In genomic region chr11:47766363-47767227, GRCh38 we compare ENCODE assay signal across 8 cellular contexts. TPM values are rescaled to one million over a fixed set of nuclear protein-coding genes. Genes with fewer than 3 reads are reported as not detected.
DNase-seq lines count a peak whose midpoint lies in the region; ATAC-seq and TF ChIP-seq lines count a peak whose summit lies in the region.

No MANE protein-coding gene starts in this region.

- POLR2A ChIA-PET in naive thymus-derived CD8-positive, alpha-beta T cell (lab: Charles Lee), result interaction anchor here (0.6 to 3.6 kb wide), 18 partner anchors 11 to 1066 kb away, joined by 3 to 37 read pairs (median 4); partner anchors contain the start of genes AGBL2, ARHGAP1, CELF1 and NUP160

- peaks cover 36% of the 10 kb centered on the region for H3K36me3 ChIP-seq in OCI-LY1 (ENCODE audit: insufficient read depth, low read length)

- ATAC-seq in GM18867 (IDR thresholded peaks at IDR 0.05; ENCODE audit: unreplicated experiment), result peak; percentile 36
- peak; percentile 30 for ATAC-seq in HG03108 (IDR thresholded peaks at IDR 0.05; ENCODE audit: unreplicated experiment)
- peak; percentile 55 for ATAC-seq in activated T-cell treated with anti-CD3 and anti-CD28 coated beads, Interleukin-2, amount 50 U/mL, for 72 hours (replicated peaks in 1 of 2)
- peak; percentile 40 to 42 for ATAC-seq in naive thymus-derived CD8-positive, alpha-beta T cell
- peak; percentile 66 for ATAC-seq in stimulated activated memory B cell treated with anti-CD40 and anti-IgM and Interleukin-4, amounts not matched to agents 10 μg/mL and 1 μg/mL and 100 μg/mL, for 72 hours

- H3K79me2 ChIP-seq in OCI-LY1 (ENCODE audit: insufficient read depth, low read length), result peaks cover 29% of the 10 kb centered on the region

- no peaks in the 10 kb centered on the region for H3K9me3 Mint-ChIP-seq in activated T-cell treated with anti-CD3 and anti-CD28 coated beads, Interleukin-2, amount 50 U/mL, for 72 hours
- H3K9me3 Mint-ChIP-seq in naive thymus-derived CD8-positive, alpha-beta T cell, result no peaks in the 10 kb centered on the region
- no peaks in the 10 kb centered on the region for H3K9me3 Mint-ChIP-seq in stimulated activated memory B cell treated with anti-CD40 and anti-IgM and Interleukin-4, amounts not matched to agents 10 μg/mL and 1 μg/mL and 100 μg/mL, for 72 hours

- peak overlapping the region; percentile 70 for H3K4me2 ChIP-seq in OCI-LY1 (ENCODE audit: low read length)

- peak overlapping the region; percentile 98 to 100 for H3K4me3 Mint-ChIP-seq in activated T-cell treated with anti-CD3 and anti-CD28 coated beads, Interleukin-2, amount 50 U/mL, for 72 hours
- H3K4me3 Mint-ChIP-seq in naive thymus-derived CD8-positive, alpha-beta T cell, result peak overlapping the region; percentile 93 to 98 (median 97)
- peak overlapping the region; percentile 94 for H3K4me3 Mint-ChIP-seq in stimulated activated memory B cell treated with anti-CD40 and anti-IgM and Interleukin-4, amounts not matched to agents 10 μg/mL and 1 μg/mL and 100 μg/mL, for 72 hours

- no peaks in the 10 kb centered on the region for H3K9me3 ChIP-seq in OCI-LY1 (ENCODE audit: low read length)

- H3K27me3 ChIP-seq in OCI-LY1 (ENCODE audit: insufficient read depth, low read length), result no peaks in the 10 kb centered on the region

- H4K20me1 ChIP-seq in OCI-LY1 (ENCODE audit: insufficient read depth, low read length), result no peaks in the 10 kb centered on the region

- H3K9me2 ChIP-seq in OCI-LY1 (ENCODE audit: low read depth, low read length), result no peaks in the 10 kb centered on the region

- no peaks in the 10 kb centered on the region for H3K27me3 Mint-ChIP-seq in activated T-cell treated with anti-CD3 and anti-CD28 coated beads, Interleukin-2, amount 50 U/mL, for 72 hours (ENCODE audit: low read depth)
- H3K27me3 Mint-ChIP-seq in naive thymus-derived CD8-positive, alpha-beta T cell, result no peaks in the 10 kb centered on the region
- H3K27me3 Mint-ChIP-seq in stimulated activated memory B cell treated with anti-CD40 and anti-IgM and Interleukin-4, amounts not matched to agents 10 μg/mL and 1 μg/mL and 100 μg/mL, for 72 hours, result no peaks in the 10 kb centered on the region

- peak overlapping the region; percentile 100 for H3K27ac Mint-ChIP-seq in activated T-cell treated with anti-CD3 and anti-CD28 coated beads, Interleukin-2, amount 50 U/mL, for 72 hours
- H3K27ac Mint-ChIP-seq in naive thymus-derived CD8-positive, alpha-beta T cell, result peak overlapping the region; percentile 96 to 100 (median 100)
- peak overlapping the region; percentile 100 for H3K27ac Mint-ChIP-seq in stimulated activated memory B cell treated with anti-CD40 and anti-IgM and Interleukin-4, amounts not matched to agents 10 μg/mL and 1 μg/mL and 100 μg/mL, for 72 hours

- H2AFZ ChIP-seq in OCI-LY1 (ENCODE audit: low read length), result no peak overlapping the region

- peak overlapping the region; percentile 91 for H3K9ac ChIP-seq in OCI-LY1 (ENCODE audit: low read length)

- peak; percentile 44 for DNase-seq in AG08396 (ENCODE audit: low spot score)
- DNase-seq in activated T-cell treated with anti-CD3 and anti-CD28 coated beads, Interleukin-2, amount 50 U/mL, for 72 hours, result peak; percentile 82 to 84
- DNase-seq in fibroblast of gingiva (ENCODE audit: low read depth), result peak; percentile 66
- DNase-seq in naive thymus-derived CD8-positive, alpha-beta T cell, result peak; percentile 62 to 86 (median 74)

- H3F3A ChIP-seq in OCI-LY1 (ENCODE audit: insufficient read depth, low read length), result no peaks in the 10 kb centered on the region

- peak overlapping the region; percentile 88 for H3K4me3 ChIP-seq in OCI-LY1 (ENCODE audit: low read depth, low read length, poor library complexity, severe bottlenecking)

- H3K4me1 ChIP-seq in OCI-LY1 (ENCODE audit: insufficient read depth, low read length, severe bottlenecking), result peaks cover 23% of the 10 kb centered on the region

- peaks cover 5 to 26% of the 10 kb centered on the region in 2 donors for H3K36me3 Mint-ChIP-seq in activated T-cell treated with anti-CD3 and anti-CD28 coated beads, Interleukin-2, amount 50 U/mL, for 72 hours (ENCODE audit: insufficient read depth in 2 of 2)
- H3K36me3 Mint-ChIP-seq in naive thymus-derived CD8-positive, alpha-beta T cell, result peaks cover 0 to 35% (median 2%) of the 10 kb centered on the region in 3 donors
- H3K36me3 Mint-ChIP-seq in stimulated activated memory B cell treated with anti-CD40 and anti-IgM and Interleukin-4, amounts not matched to agents 10 μg/mL and 1 μg/mL and 100 μg/mL, for 72 hours, result peaks cover 14% of the 10 kb centered on the region

- peaks cover 22% of the 10 kb centered on the region for H3K4me1 Mint-ChIP-seq in activated T-cell treated with anti-CD3 and anti-CD28 coated beads, Interleukin-2, amount 50 U/mL, for 72 hours (ENCODE audit: low read depth)
- H3K4me1 Mint-ChIP-seq in naive thymus-derived CD8-positive, alpha-beta T cell, result peaks cover 10 to 42% (median 32%) of the 10 kb centered on the region in 4 donors
- peaks cover 26% of the 10 kb centered on the region for H3K4me1 Mint-ChIP-seq in stimulated activated memory B cell treated with anti-CD40 and anti-IgM and Interleukin-4, amounts not matched to agents 10 μg/mL and 1 μg/mL and 100 μg/mL, for 72 hours

- no peak for TF ChIP-seq CTCF in OCI-LY1 (IDR thresholded peaks at IDR 0.05; ENCODE audit: low read length)

- peak overlapping the region; percentile 55 for H3K27ac ChIP-seq in OCI-LY1 (ENCODE audit: low read depth, low read length, poor library complexity, severe bottlenecking)

RNA-seq across cellular contexts. Expression of gene FNBP4, which starts 0.5 kb away (rescaled TPM):
- 100 to 1,000 TPM; 148 to 157 TPM for total RNA-seq in activated T-cell treated with anti-CD3 and anti-CD28 coated beads, Interleukin-2, amount 50 U/mL, for 72 hours
- total RNA-seq in naive thymus-derived CD8-positive, alpha-beta T cell, result 100 to 1,000 TPM; 304 to 316 TPM
- 10 to 100 TPM; 40.4 to 49.4 (median 43.3) TPM for polyA plus RNA-seq in naive thymus-derived CD8-positive, alpha-beta T cell

RNA-seq across cellular contexts. Expression of gene AGBL2, which starts 51.4 kb away (rescaled TPM):
- total RNA-seq in activated T-cell treated with anti-CD3 and anti-CD28 coated beads, Interleukin-2, amount 50 U/mL, for 72 hours, result 1 to 10 TPM; 7.6 to 8.3 TPM
- total RNA-seq in naive thymus-derived CD8-positive, alpha-beta T cell, result 10 to 100 TPM in 1 of 2 experiments, 1 to 10 TPM in 1; 9.5 to 12.1 TPM
- 1 to 10 TPM; 1.5 to 2.9 (median 2.1) TPM for polyA plus RNA-seq in naive thymus-derived CD8-positive, alpha-beta T cell

Comparison
In these comparisons a context has a peak if more than half of its experiments do, and no peak if none do; other contexts are left out.
1. Peak in every context shown above with its lines: DNase-seq, ATAC-seq, H3K4me3 ChIP-seq and H3K27ac ChIP-seq.